In the genomic region with DNA sequence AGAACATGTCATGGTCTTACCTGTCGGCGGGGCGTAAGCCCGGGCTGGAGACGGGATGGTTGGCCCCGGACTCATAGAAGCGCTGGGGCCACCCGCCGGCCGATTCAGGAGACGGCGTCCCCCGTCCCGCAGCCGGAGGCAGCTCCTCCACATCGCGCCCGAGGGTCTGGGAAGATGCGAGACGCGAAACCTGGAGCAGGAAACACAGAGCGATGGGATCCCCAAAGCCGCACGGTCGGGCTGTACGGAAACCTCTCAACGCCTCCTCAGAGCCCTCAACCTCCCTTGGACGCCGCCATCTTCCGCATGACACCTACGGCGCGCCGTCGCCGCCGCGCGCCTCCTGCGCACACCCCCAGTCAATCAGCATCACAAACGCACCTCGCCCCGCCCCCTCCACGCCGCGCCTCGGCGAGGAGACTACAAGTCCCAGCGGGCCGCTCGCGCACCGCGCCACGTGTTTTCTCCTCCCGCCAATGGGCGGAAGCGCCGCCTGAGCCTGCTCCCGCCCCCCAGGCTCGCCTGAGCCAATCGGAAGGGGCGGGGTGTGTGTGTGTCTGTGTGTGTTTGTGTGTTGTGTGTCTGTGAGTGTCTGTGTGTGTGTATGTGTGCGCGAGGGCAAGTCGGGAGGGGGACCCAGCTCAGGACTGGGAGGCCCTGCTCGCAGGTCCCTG, we compare ENCODE assay signal across 8 cellular contexts. TPM values are rescaled to one million over a fixed set of nuclear protein-coding genes. Genes with fewer than 3 reads are reported as not detected.
A peak's percentile ranks its signal among the peaks of the same experiment; 100 is the strongest.
DNase-seq lines count a peak whose midpoint lies in the region; ATAC-seq and TF ChIP-seq lines count a peak whose summit lies in the region.

A gene (minus strand): TSS at position 308 of the 674 bp plus-strand sequence. CDS start 155 bp downstream, at position 153.
A gene (plus strand): TSS at position 548 of the 674 bp plus-strand sequence. CDS start 57 bp downstream, at position 605.

- TF ChIP-seq CTCF in CD4-positive, alpha-beta T cell (IDR thresholded peaks at IDR 0.05), result no peak
- no peak for TF ChIP-seq CTCF in liver (IDR thresholded peaks at IDR 0.05; ENCODE audit: low read depth, low read length, missing input control)

- H3K27ac ChIP-seq in CD4-positive, alpha-beta T cell (ENCODE audit: low read depth, low read length), result peak within 1 kb of the TSS; percentile 72
- H3K27ac ChIP-seq in liver (ENCODE audit: low read depth in 1 of 2, low read length in 2 of 2), result peak within 1 kb of the TSS; percentile 38 to 61

- intact Hi-C loops in CD4-positive, alpha-beta T cell (cut with DNase I, micrococcal nuclease), result loop anchor here (1.0 to 10.0 kb wide), 9 partner anchors 50 to 996 kb away; a partner anchor contains a TSS

- H3K27ac Mint-ChIP-seq in CD4-positive, alpha-beta T cell, result peak within 1 kb of the TSS; percentile 91

- H3K4me3 Mint-ChIP-seq in CD4-positive, alpha-beta T cell, result peak within 1 kb of the TSS; percentile 100

- TF ChIP-seq RAD21 in liver (IDR thresholded peaks at IDR 0.05), result peak in 1 of 2 donors; percentile 37

- peak within 1 kb of the TSS; percentile 92 to 97 (median 97) for H3K4me3 ChIP-seq in liver (ENCODE audit: low read depth in 1 of 3, low read length in 3 of 3)

- H3K4me1 Mint-ChIP-seq in CD4-positive, alpha-beta T cell (ENCODE audit: low read depth), result peaks cover 54% of the 10 kb centered on the region

- peaks cover 4 to 35% (median 26%) of the 10 kb centered on the region in 4 donors for H3K4me1 ChIP-seq in liver (ENCODE audit: control insufficient read depth in 4 of 4, insufficient read depth in 4 of 4, low read length in 3 of 4)

- no peaks in the 10 kb centered on the region for H3K9me3 Mint-ChIP-seq in CD4-positive, alpha-beta T cell

- H3K9me3 ChIP-seq in CD4-positive, alpha-beta T cell (ENCODE audit: control insufficient read depth, low read length), result no peaks in the 10 kb centered on the region
- no peaks in the 10 kb centered on the region for H3K9me3 ChIP-seq in liver (ENCODE audit: control insufficient read depth in 4 of 4, low read length in 3 of 4)

- H3K9ac ChIP-seq in liver (ENCODE audit: low read depth in 1 of 2, low read length in 2 of 2), result peak within 1 kb of the TSS; percentile 66 to 79

- peak; percentile 91 for ATAC-seq in CD4-positive, alpha-beta T cell (ENCODE audit: poor library complexity)
- peak; percentile 89 for ATAC-seq in GM19397 (IDR thresholded peaks at IDR 0.05; ENCODE audit: unreplicated experiment)
- peak; percentile 86 for ATAC-seq in HG03565 (IDR thresholded peaks at IDR 0.05; ENCODE audit: unreplicated experiment)

- H3K36me3 Mint-ChIP-seq in CD4-positive, alpha-beta T cell (ENCODE audit: low read depth), result peaks cover 11% of the 10 kb centered on the region

- H3K36me3 ChIP-seq in liver (ENCODE audit: control insufficient read depth in 4 of 4, insufficient read depth in 3 of 4, low read depth in 1 of 4, low read length in 3 of 4), result no peaks in the 10 kb centered on the region

- no peaks in the 10 kb centered on the region for H3K27me3 ChIP-seq in CD4-positive, alpha-beta T cell (ENCODE audit: control insufficient read depth, insufficient read depth, low read length)
- no peaks in the 10 kb centered on the region for H3K27me3 ChIP-seq in liver (ENCODE audit: control insufficient read depth in 4 of 4, insufficient read depth in 4 of 4, low read length in 3 of 4)

- POLR2A ChIA-PET in CD4-positive, alpha-beta T cell (lab: Charles Lee), result interaction anchor here (0.6 to 2.8 kb wide), 2 partner anchors 10 to 66 kb away, joined by 3 to 8 read pairs; a partner anchor contains a TSS

- CTCF ChIA-PET in CD4-positive, alpha-beta T cell (lab: Charles Lee), result no interaction called here

- DNase-seq in CD4-positive, alpha-beta T cell, result peak; percentile 99 to 100 (median 99)
- peak; percentile 88 for DNase-seq in NCI-H774 (lab: John Stamatoyannopoulos, UW)
- peak; percentile 99 to 100 for DNase-seq in activated CD4-positive, alpha-beta T cell treated with anti-CD3 and anti-CD28 coated beads, Interleukin-2, amount 50 U/mL, for 48 hours
- DNase-seq in dermis microvascular lymphatic vessel endothelial cell (ENCODE audit: low read depth in 2 of 2), result peak; percentile 95 to 99
- peak; percentile 100 for DNase-seq in stimulated activated CD4-positive, alpha-beta T cell treated with anti-CD3 and anti-CD28 coated beads, Interleukin-4, amount 100 ng/mL, for 1 hour

- no peaks in the 10 kb centered on the region for H3K27me3 Mint-ChIP-seq in CD4-positive, alpha-beta T cell

- WGBS in liver, result under 1% methylated on average over 67 of the region's 67 CpGs

TF ChIP-seq in liver, 16 proteins besides CTCF, POLR2A, EP300 and RAD21:
- peak in 1 of 2 donors; percentile 72 for TF ChIP-seq GABPA (IDR thresholded peaks at IDR 0.05 in 1 of 2, conservative IDR thresholded peaks at IDR 0.05 in 1 of 2)
- TF ChIP-seq, protein P1, sequence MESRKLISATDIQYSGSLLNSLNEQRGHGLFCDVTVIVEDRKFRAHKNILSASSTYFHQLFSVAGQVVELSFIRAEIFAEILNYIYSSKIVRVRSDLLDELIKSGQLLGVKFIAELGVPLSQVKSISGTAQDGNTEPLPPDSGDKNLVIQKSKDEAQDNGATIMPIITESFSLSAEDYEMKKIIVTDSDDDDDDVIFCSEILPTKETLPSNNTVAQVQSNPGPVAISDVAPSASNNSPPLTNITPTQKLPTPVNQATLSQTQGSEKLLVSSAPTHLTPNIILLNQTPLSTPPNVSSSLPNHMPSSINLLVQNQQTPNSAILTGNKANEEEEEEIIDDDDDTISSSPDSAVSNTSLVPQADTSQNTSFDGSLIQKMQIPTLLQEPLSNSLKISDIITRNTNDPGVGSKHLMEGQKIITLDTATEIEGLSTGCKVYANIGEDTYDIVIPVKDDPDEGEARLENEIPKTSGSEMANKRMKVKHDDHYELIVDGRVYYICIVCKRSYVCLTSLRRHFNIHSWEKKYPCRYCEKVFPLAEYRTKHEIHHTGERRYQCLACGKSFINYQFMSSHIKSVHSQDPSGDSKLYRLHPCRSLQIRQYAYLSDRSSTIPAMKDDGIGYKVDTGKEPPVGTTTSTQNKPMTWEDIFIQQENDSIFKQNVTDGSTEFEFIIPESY (IDR thresholded peaks at IDR 0.05), result peak; percentile 76
- TF ChIP-seq HNF4G (IDR thresholded peaks at IDR 0.05), result no peak
- peak; percentile 93 for TF ChIP-seq SP1 (IDR thresholded peaks at IDR 0.05)
- TF ChIP-seq YY1 (IDR thresholded peaks at IDR 0.05), result peak; percentile 99
- TF ChIP-seq TAF1 (conservative IDR thresholded peaks at IDR 0.05), result no peak
- no peak for TF ChIP-seq NR2F2 (IDR thresholded peaks at IDR 0.05)
- peak; percentile 29 for TF ChIP-seq FOXA1 (IDR thresholded peaks at IDR 0.05)
- TF ChIP-seq RXRA (IDR thresholded peaks at IDR 0.05), result peak in 1 of 2 donors; percentile 17
- no peak for TF ChIP-seq JUND (IDR thresholded peaks at IDR 0.05)
- TF ChIP-seq, protein P2, sequence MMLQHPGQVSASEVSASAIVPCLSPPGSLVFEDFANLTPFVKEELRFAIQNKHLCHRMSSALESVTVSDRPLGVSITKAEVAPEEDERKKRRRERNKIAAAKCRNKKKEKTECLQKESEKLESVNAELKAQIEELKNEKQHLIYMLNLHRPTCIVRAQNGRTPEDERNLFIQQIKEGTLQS (IDR thresholded peaks at IDR 0.05), result no peak
- TF ChIP-seq, protein P3, sequence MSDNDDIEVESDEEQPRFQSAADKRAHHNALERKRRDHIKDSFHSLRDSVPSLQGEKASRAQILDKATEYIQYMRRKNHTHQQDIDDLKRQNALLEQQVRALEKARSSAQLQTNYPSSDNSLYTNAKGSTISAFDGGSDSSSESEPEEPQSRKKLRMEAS (IDR thresholded peaks at IDR 0.05), result peak; percentile 82
- peak in 1 of 2 donors; percentile 52 for TF ChIP-seq EGR1 (IDR thresholded peaks at IDR 0.05; ENCODE audit: low read depth in 2 of 2)
- TF ChIP-seq, protein P4, sequence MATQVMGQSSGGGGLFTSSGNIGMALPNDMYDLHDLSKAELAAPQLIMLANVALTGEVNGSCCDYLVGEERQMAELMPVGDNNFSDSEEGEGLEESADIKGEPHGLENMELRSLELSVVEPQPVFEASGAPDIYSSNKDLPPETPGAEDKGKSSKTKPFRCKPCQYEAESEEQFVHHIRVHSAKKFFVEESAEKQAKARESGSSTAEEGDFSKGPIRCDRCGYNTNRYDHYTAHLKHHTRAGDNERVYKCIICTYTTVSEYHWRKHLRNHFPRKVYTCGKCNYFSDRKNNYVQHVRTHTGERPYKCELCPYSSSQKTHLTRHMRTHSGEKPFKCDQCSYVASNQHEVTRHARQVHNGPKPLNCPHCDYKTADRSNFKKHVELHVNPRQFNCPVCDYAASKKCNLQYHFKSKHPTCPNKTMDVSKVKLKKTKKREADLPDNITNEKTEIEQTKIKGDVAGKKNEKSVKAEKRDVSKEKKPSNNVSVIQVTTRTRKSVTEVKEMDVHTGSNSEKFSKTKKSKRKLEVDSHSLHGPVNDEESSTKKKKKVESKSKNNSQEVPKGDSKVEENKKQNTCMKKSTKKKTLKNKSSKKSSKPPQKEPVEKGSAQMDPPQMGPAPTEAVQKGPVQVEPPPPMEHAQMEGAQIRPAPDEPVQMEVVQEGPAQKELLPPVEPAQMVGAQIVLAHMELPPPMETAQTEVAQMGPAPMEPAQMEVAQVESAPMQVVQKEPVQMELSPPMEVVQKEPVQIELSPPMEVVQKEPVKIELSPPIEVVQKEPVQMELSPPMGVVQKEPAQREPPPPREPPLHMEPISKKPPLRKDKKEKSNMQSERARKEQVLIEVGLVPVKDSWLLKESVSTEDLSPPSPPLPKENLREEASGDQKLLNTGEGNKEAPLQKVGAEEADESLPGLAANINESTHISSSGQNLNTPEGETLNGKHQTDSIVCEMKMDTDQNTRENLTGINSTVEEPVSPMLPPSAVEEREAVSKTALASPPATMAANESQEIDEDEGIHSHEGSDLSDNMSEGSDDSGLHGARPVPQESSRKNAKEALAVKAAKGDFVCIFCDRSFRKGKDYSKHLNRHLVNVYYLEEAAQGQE (IDR thresholded peaks at IDR 0.05), result peak; percentile 64
- no peak for TF ChIP-seq HNF4A (conservative IDR thresholded peaks at IDR 0.05)
- TF ChIP-seq FOXA2 (IDR thresholded peaks at IDR 0.05), result peak; percentile 31

RNA-seq across cellular contexts. Expression of the first gene that starts in this region (rescaled TPM):
- total RNA-seq in CD4-positive, alpha-beta T cell, result 10 to 100 TPM; 20.8 to 21.9 TPM
- total RNA-seq in dermis microvascular lymphatic vessel endothelial cell, result 18.4 and 20.4 TPM in 2 replicates
- total RNA-seq in liver, result 10 to 100 TPM; 12.9 to 14.4 TPM
- 10 to 100 TPM; 19.1 to 20.1 TPM for polyA plus RNA-seq in liver

RNA-seq across cellular contexts. Expression of the second gene that starts in this region (rescaled TPM):
- total RNA-seq in CD4-positive, alpha-beta T cell, result 1 to 10 TPM; 3.4 to 3.7 TPM
- total RNA-seq in dermis microvascular lymphatic vessel endothelial cell (5.1 and 7.0 TPM in 2 replicates), liver (1 to 10 TPM; 4.4 to 4.9 TPM)
- 1 to 10 TPM; 1.7 to 3.0 TPM for polyA plus RNA-seq in liver

Comparison
In these comparisons a context has a peak if more than half of its experiments do, and no peak if none do; other contexts are left out.
1. Peak in every context shown above with its lines: DNase-seq, ATAC-seq, H3K4me3 ChIP-seq and H3K27ac ChIP-seq.